Comparison of ENCODE assay signal across 7 cellular contexts in genomic region chr9:128365525-128365924, GRCh38. TPM values are rescaled to one million over a fixed set of nuclear protein-coding genes. Genes with fewer than 3 reads are reported as not detected.
DNase-seq lines count a peak whose midpoint lies in the region; ATAC-seq and TF ChIP-seq lines count a peak whose summit lies in the region.
"Had no signal": no experiment of that assay in that cellular context is flagged by ENCODE, and none has a peak within 500 bp of the region (broad histone marks: within the 10 kb centered on the region; RNA-seq: fewer than 3 reads in every experiment).

No MANE protein-coding gene starts in this region.

- H3K9me3 ChIP-seq in BLaER1 treated with 17β-estradiol and CSF1 and Interleukin-3, amounts not matched to agents 10 nM and 100 nM (replicated peaks in 1 of 11), result no peaks in the 10 kb centered on the region
- no peaks in the 10 kb centered on the region for H3K9me3 ChIP-seq in iPS-20b (ENCODE audit: insufficient read depth, low read depth, low read length)

- no peak for DNase-seq in Jurkat, Clone E6-1 (ENCODE audit: low read depth, low spot score)
- DNase-seq in natural killer cell, result no peak
- no peak for DNase-seq in A172 (ENCODE audit: low spot score)

- no peak overlapping the region for H3K4me3 Mint-ChIP-seq in natural killer cell

- H3K27me3 ChIP-seq in BLaER1 treated with 17β-estradiol and CSF1 and Interleukin-3, amounts not matched to agents 10 nM and 100 nM, result no peaks in the 10 kb centered on the region
- H3K27me3 ChIP-seq in iPS-20b (ENCODE audit: insufficient read depth, low read length), result peaks cover 83% of the 10 kb centered on the region

- H3K36me3 Mint-ChIP-seq in natural killer cell, result no peaks in the 10 kb centered on the region

- H3K36me3 ChIP-seq in BLaER1 treated with 17β-estradiol and CSF1 and Interleukin-3, amounts not matched to agents 10 nM and 100 nM, result peaks cover 0 to 2% (median 0%) of the 10 kb centered on the region in 11 experiments; a peak in 4 of 22 replicates
- no peaks in the 10 kb centered on the region for H3K36me3 ChIP-seq in iPS-20b (ENCODE audit: insufficient read depth, low read depth, low read length)

- peak overlapping the region; percentile 66 to 87 (median 81); a peak in 21 of 22 replicates for H3K9ac ChIP-seq in BLaER1 treated with 17β-estradiol and CSF1 and Interleukin-3, amounts not matched to agents 10 nM and 100 nM
- H3K9ac ChIP-seq in iPS-20b (ENCODE audit: low read depth, low read length), result peak overlapping the region; percentile 65; the same call in 1 of the 2 replicates

- H3K4me3 ChIP-seq in BLaER1 treated with 17β-estradiol and CSF1 and Interleukin-3, amounts not matched to agents 10 nM and 100 nM, result peak overlapping the region in 8 of 10 experiments; percentile 45 to 65 (median 51); a peak in 14 of 20 replicates
- peak overlapping the region; percentile 15; the same call in 1 of the 2 replicates for H3K4me3 ChIP-seq in Jurkat, Clone E6-1 (ENCODE audit: low read length)
- H3K4me3 ChIP-seq in iPS-20b (ENCODE audit: low read length), result peak overlapping the region; percentile 60

- ATAC-seq in natural killer cell (no peak), GM18870 (IDR thresholded peaks at IDR 0.05; ENCODE audit: unreplicated experiment) (no peak)

- H3K27ac ChIP-seq in BLaER1 treated with 17β-estradiol and CSF1 and Interleukin-3, amounts not matched to agents 10 nM and 100 nM, result peak overlapping the region in 9 of 11 experiments; percentile 69 to 92 (median 86); a peak in 18 of 22 replicates
- no peak overlapping the region for H3K27ac ChIP-seq in iPS-20b (ENCODE audit: low read length)

- H3K27me3 Mint-ChIP-seq in natural killer cell (ENCODE audit: low read depth in 2 of 2), result peaks cover 0 to 9% of the 10 kb centered on the region in 2 donors

- peaks cover 12 to 13% of the 10 kb centered on the region in 2 donors for H3K4me1 Mint-ChIP-seq in natural killer cell

- peaks cover 32 to 53% (median 48%) of the 10 kb centered on the region in 10 experiments for H3K4me1 ChIP-seq in BLaER1 treated with 17β-estradiol and CSF1 and Interleukin-3, amounts not matched to agents 10 nM and 100 nM
- H3K4me1 ChIP-seq in iPS-20b (ENCODE audit: insufficient read depth, low read length), result peaks cover 15% of the 10 kb centered on the region

- no peak for TF ChIP-seq CTCF in natural killer cell (IDR thresholded peaks at IDR 0.05)

- intact Hi-C loops in natural killer cell (cut with micrococcal nuclease), result no loop called here

- peak overlapping the region; percentile 74 to 97 (median 86) for H3K4me2 ChIP-seq in BLaER1 treated with 17β-estradiol and CSF1 and Interleukin-3, amounts not matched to agents 10 nM and 100 nM

- no peaks in the 10 kb centered on the region for H4K20me1 ChIP-seq in BLaER1 treated with 17β-estradiol and CSF1 and Interleukin-3, amounts not matched to agents 10 nM and 100 nM

- H3K27ac Mint-ChIP-seq in natural killer cell, result no peak overlapping the region
- H3K27ac Mint-ChIP-seq: activated naive CD4-positive, alpha-beta T cell treated with anti-CD3 and anti-CD28 coated beads for 36 hours had no signal

- H3K9me3 Mint-ChIP-seq in natural killer cell, result no peaks in the 10 kb centered on the region
- H3K9me3 Mint-ChIP-seq: activated naive CD4-positive, alpha-beta T cell treated with anti-CD3 and anti-CD28 coated beads for 36 hours had no signal

RNA-seq across cellular contexts. Expression of gene URM1, which starts 5.6 kb away (rescaled TPM):
- polyA plus RNA-seq in Jurkat, Clone E6-1 (2012; ENCODE audit: insufficient read depth, insufficient read length), result 83.5 TPM
- total RNA-seq in natural killer cell, result 10 to 100 TPM; 39.4 to 47.8 (median 46.7) TPM
- total RNA-seq in A172 (2014; rRNA removed; shearing (Covaris generic)), result 105 and 125 TPM in 2 replicates

RNA-seq across cellular contexts. Expression of gene SLC27A4, which starts 25.2 kb away (rescaled TPM):
- 22.1 TPM for polyA plus RNA-seq in Jurkat, Clone E6-1 (2012; ENCODE audit: insufficient read depth, insufficient read length)
- 10 to 100 TPM in 2 of 3 donors, 1 to 10 TPM in 1; 7.7 to 12.3 (median 11.2) TPM for total RNA-seq in natural killer cell
- 50.1 and 51.6 TPM in 2 replicates for total RNA-seq in A172 (2014; rRNA removed; shearing (Covaris generic))

RNA-seq across cellular contexts. Expression of gene COQ4, which starts 42.9 kb away (rescaled TPM):
- polyA plus RNA-seq in Jurkat, Clone E6-1 (2012; ENCODE audit: insufficient read depth, insufficient read length), result 34.2 TPM
- 10 to 100 TPM; 28.2 to 34.5 (median 30.4) TPM for total RNA-seq in natural killer cell
- total RNA-seq in A172 (2014; rRNA removed; shearing (Covaris generic)), result 68.4 and 70.0 TPM in 2 replicates

RNA-seq across cellular contexts. Expression of gene TRUB2, which starts 43.3 kb away (rescaled TPM):
- 60.9 TPM for polyA plus RNA-seq in Jurkat, Clone E6-1 (2012; ENCODE audit: insufficient read depth, insufficient read length)
- total RNA-seq in natural killer cell, result 10 to 100 TPM in 2 of 3 donors, 1 to 10 TPM in 1; 8.8 to 12.0 (median 11.3) TPM
- total RNA-seq in A172 (2014; rRNA removed; shearing (Covaris generic)), result 28.8 and 30.5 TPM in 2 replicates

RNA-seq across cellular contexts. Expression of gene CERCAM, which starts 55.1 kb away (rescaled TPM):
- polyA plus RNA-seq in Jurkat, Clone E6-1 (2012; ENCODE audit: insufficient read depth, insufficient read length), result 15.0 TPM
- total RNA-seq in natural killer cell, result 10 to 100 TPM; 11.5 to 29.6 (median 24.2) TPM
- 60.3 and 64.0 TPM in 2 replicates for total RNA-seq in A172 (2014; rRNA removed; shearing (Covaris generic))
